In genomic region chr17:80882926-80883685, GRCh38 we compare ENCODE assay signal across 9 cellular contexts.
"Had no signal": no experiment of that assay in that cellular context is flagged by ENCODE, and none has a peak within 500 bp of the region (broad histone marks: within the 10 kb centered on the region; RNA-seq: fewer than 3 reads in every experiment).

No MANE protein-coding gene starts in this region.

- H3K27me3 Mint-ChIP-seq: activated B cell treated with CpG ODN at 0.5 μM for 24 hours; stimulated activated naive B cell treated with anti-CD40 and anti-IgM and Interleukin-4, amounts not matched to agents 10 μg/mL and 1 μg/mL and 100 μg/mL, for 72 hours had no signal

- H3K9me3 Mint-ChIP-seq: activated B cell treated with CpG ODN at 0.5 μM for 24 hours; activated T-cell treated with anti-CD3 and anti-CD28 coated beads, Interleukin-2, amount 50 U/mL, for 4 hours; stimulated activated naive B cell treated with anti-CD40 and anti-IgM and Interleukin-4, amounts not matched to agents 10 μg/mL and 1 μg/mL and 100 μg/mL, for 72 hours had no signal

- ATAC-seq: activated T-cell treated with anti-CD3 and anti-CD28 coated beads, Interleukin-2, amount 50 U/mL, for 4 hours; foreskin keratinocyte; SK-N-SH treated with all-trans-retinoic acid at 6 μM for 48 hours; stimulated activated naive B cell treated with anti-CD40 and anti-IgM and Interleukin-4, amounts not matched to agents 10 μg/mL and 1 μg/mL and 100 μg/mL, for 72 hours had no signal

- H3K27ac ChIP-seq: foreskin keratinocyte had no signal

- H3K27me3 ChIP-seq: foreskin keratinocyte had no signal

- DNase-seq: activated B cell treated with CpG ODN at 0.5 μM for 24 hours; activated CD4-positive, alpha-beta T cell treated with anti-CD3 and anti-CD28 coated beads, Interleukin-2, amount 50 U/mL, for 1 hour; activated gamma-delta T cell treated with Interleukin-2 at 50 U/mL for 16 hours; activated T-cell treated with anti-CD3 and anti-CD28 coated beads, Interleukin-2, amount 50 U/mL, for 4 hours; foreskin keratinocyte; stimulated activated CD4-positive, alpha-beta T cell treated with anti-CD3 and anti-CD28 coated beads, Interleukin-1b, Interleukin-23, amount 100 ng/mL, for 48 hours; stimulated activated naive B cell treated with anti-CD40 and anti-IgM and Interleukin-4, amounts not matched to agents 10 μg/mL and 1 μg/mL and 100 μg/mL, for 72 hours; trophoblast cell had no signal

- H3K4me1 ChIP-seq: foreskin keratinocyte had no signal

- H3K27ac Mint-ChIP-seq: activated B cell treated with CpG ODN at 0.5 μM for 24 hours; stimulated activated naive B cell treated with anti-CD40 and anti-IgM and Interleukin-4, amounts not matched to agents 10 μg/mL and 1 μg/mL and 100 μg/mL, for 72 hours had no signal

- H3K4me3 Mint-ChIP-seq: activated B cell treated with CpG ODN at 0.5 μM for 24 hours; activated T-cell treated with anti-CD3 and anti-CD28 coated beads, Interleukin-2, amount 50 U/mL, for 4 hours; stimulated activated naive B cell treated with anti-CD40 and anti-IgM and Interleukin-4, amounts not matched to agents 10 μg/mL and 1 μg/mL and 100 μg/mL, for 72 hours had no signal
